Comparison of ENCODE assay signal across 34 cellular contexts in genomic region chr1:43802356-43802755, GRCh38.
"Had no signal": no experiment of that assay in that cellular context is flagged by ENCODE, and none has a peak within 500 bp of the region (broad histone marks: within the 10 kb centered on the region; RNA-seq: fewer than 3 reads in every experiment).

No MANE protein-coding gene starts in this region.

- H3K4me1 ChIP-seq: Peyer's patch had no signal

- H3K27ac ChIP-seq: Peyer's patch, VCaP had no signal

- H3K4me3 ChIP-seq: Peyer's patch had no signal

- DNase-seq: activated B cell treated with CpG ODN at 0.5 μM for 24 hours; activated CD4-positive, alpha-beta memory T cell treated with anti-CD3 and anti-CD28 coated beads, Interleukin-2, amount 10 ng/mL, durations not matched to agents 7 days and 5 days; activated CD4-positive, alpha-beta T cell treated with anti-CD3 and anti-CD28 coated beads for 4 hours; activated CD4-positive, CD25-positive, alpha-beta regulatory T cell treated with anti-CD3 and anti-CD28 coated beads, Interleukin-2, amount 50 U/mL, for 72 hours; activated CD8-positive, alpha-beta memory T cell treated with anti-CD3 and anti-CD28 coated beads for 24 hours; activated CD8-positive, alpha-beta memory T cell treated with anti-CD3 and anti-CD28 coated beads, Interleukin-2, amount 10 ng/mL, durations not matched to agents 7 days and 5 days; activated CD8-positive, alpha-beta memory T cell treated with anti-CD3 and anti-CD28 coated beads, Interleukin-2, amount 50 U/mL, for 48 hours; activated effector memory CD4-positive, alpha-beta T cell treated with Interleukin-2 at 50 U/mL for 16 hours; activated naive CD4-positive, alpha-beta T cell treated with anti-CD3 and anti-CD28 coated beads, Interleukin-2, amount 10 ng/mL, durations not matched to agents 7 days and 5 days; activated naive CD8-positive, alpha-beta T cell treated with anti-CD3 and anti-CD28 coated beads, Interleukin-2, amount 50 U/mL, for 24 hours; activated T-cell treated with anti-CD3 and anti-CD28 coated beads, Interleukin-2, amount 50 U/mL, for 48 hours; anterior cingulate cortex; central memory CD4-positive, alpha-beta T cell; Karpas-422; KBM-7; MV-4-11; NCI-H1092; NCI-H1694 treated with DMSO at 0.1 percent for 48 hours; NCI-H2029; NCI-H2171 treated with DMSO at 0.1 percent for 48 hours; NCI-H2227 treated with DMSO at 0.1 percent for 48 hours; NCI-H446; NCI-H510A treated with DMSO at 0.1 percent for 48 hours; NCI-H526 treated with DMSO at 0.1 percent for 48 hours; NCI-H82; NK-92 treated with Interleukin-12 subunit alpha and Interleukin-12 subunit beta, amount 100 ng/mL, for 24 hours; PC-3; Peyer's patch; RPMI8226; SIG-M5; T-cell; T-helper 17 cell; T-helper 9 cell had no signal

- H3K9me3 ChIP-seq: Peyer's patch had no signal

- H3K36me3 ChIP-seq: Peyer's patch had no signal

- H3K27me3 ChIP-seq: Peyer's patch had no signal
